In genomic region chr2:223989206-223989859, GRCh38 we compare ENCODE assay signal across 1 cellular context.
TF ChIP-seq lines count a peak whose summit lies in the region.

No MANE protein-coding gene starts in this region.

TF ChIP-seq in WTC11, 78 proteins besides CTCF, POLR2A, EP300 and RAD21 (continued from another document):
- TF ChIP-seq ZNF512 (CRISPR knock-in tag; IDR thresholded peaks at IDR 0.05; ENCODE audit: borderline replicate concordance) (no peak), USF1 (CRISPR knock-in tag; IDR thresholded peaks at IDR 0.05) (no peak), HMGXB4 (CRISPR knock-in tag; IDR thresholded peaks at IDR 0.05) (no peak), MXD4 (CRISPR knock-in tag; IDR thresholded peaks at IDR 0.05; ENCODE audit: borderline replicate concordance) (no peak), IRF2 (CRISPR knock-in tag; IDR thresholded peaks at IDR 0.05; ENCODE audit: borderline replicate concordance, low read depth) (no peak), TCF7 (CRISPR knock-in tag; IDR thresholded peaks at IDR 0.05; ENCODE audit: low read depth) (no peak), SOX15 (CRISPR knock-in tag; IDR thresholded peaks at IDR 0.05) (no peak), JUN (CRISPR knock-in tag; IDR thresholded peaks at IDR 0.05) (no peak), ZNF416 (CRISPR knock-in tag; IDR thresholded peaks at IDR 0.05) (no peak)
